Comparison of ENCODE assay signal across 8 cellular contexts in genomic region chr3:177195242-177195940, GRCh38. TPM values are rescaled to one million over a fixed set of nuclear protein-coding genes. Genes with fewer than 3 reads are reported as not detected.
DNase-seq lines count a peak whose midpoint lies in the region; ATAC-seq and TF ChIP-seq lines count a peak whose summit lies in the region.

No MANE protein-coding gene starts in this region.

- H3K9me3 ChIP-seq in PC-9 (ENCODE audit: insufficient read depth, low read depth) (no peaks in the 10 kb centered on the region), mesenchymal stem cell (ENCODE audit: control insufficient read depth, low read length) (no peaks in the 10 kb centered on the region), upper lobe of left lung (no peaks in the 10 kb centered on the region)

- H3K9ac ChIP-seq in mesenchymal stem cell (ENCODE audit: low read length) = peak overlapping the region; percentile 93

- H3K79me1 ChIP-seq in mesenchymal stem cell (replicated peaks; ENCODE audit: low read length, poor library complexity, severe bottlenecking) = no peaks in the 10 kb centered on the region

- no peak overlapping the region for H2BK120ac ChIP-seq in mesenchymal stem cell (ENCODE audit: low read depth, low read length)

- peak; percentile 22 to 32 for DNase-seq in stimulated activated CD4-positive, alpha-beta T cell treated with anti-CD3 and anti-CD28 coated beads, Interleukin-2, amount 100 ng/mL, for 24 hours
- DNase-seq in stimulated activated CD4-positive, alpha-beta T cell treated with anti-CD3 and anti-CD28 coated beads, Interleukin-2, amount 100 ng/mL, for 48 hours = no peak
- DNase-seq in PC-9 (peak; percentile 15 to 50), cerebellar cortex (ENCODE audit: low spot score) (peak; percentile 49), mesenchymal stem cell (peak; percentile 22), upper lobe of left lung (peak in 1 of 2 donors; percentile 55)

- H2AK5ac ChIP-seq in mesenchymal stem cell (ENCODE audit: low read length, severe bottlenecking) = no peak overlapping the region

- no TSS peak for BruUV-seq in PC-9 (replicated peaks; lab: Mats Ljungman, UMichigan)

- H3K36me3 ChIP-seq in PC-9 (ENCODE audit: low read depth) (peaks cover 35% of the 10 kb centered on the region), mesenchymal stem cell (ENCODE audit: control insufficient read depth in 1 of 2, insufficient read depth in 2 of 2, low read depth in 1 of 2, low read length in 2 of 2) (no peaks in the 10 kb centered on the region), upper lobe of left lung (no peaks in the 10 kb centered on the region)

- CTCF ChIA-PET in PC-9 (lab: Charles Lee) = no interaction called here

- 4% methylated on average over 3 of the region's 8 CpGs for WGBS in mesenchymal stem cell
- 2 to 4% methylated on average over 8 of the region's 8 CpGs for whole genome bisulfite sequencing in upper lobe of left lung, 2 donors

- POLR2A ChIA-PET in PC-9 (lab: Charles Lee; ENCODE audit: unreplicated experiment) = interaction anchor here (0.6 to 1.8 kb wide), 3 partner anchors 142 to 164 kb away, joined by 3 to 16 read pairs (median 9); no protein-coding TSS in a partner anchor

- no peak for TF ChIP-seq EP300 in upper lobe of left lung (IDR thresholded peaks at IDR 0.05)

- H2AFZ ChIP-seq in PC-9 (peak overlapping the region; percentile 74; the same call in 1 of the 2 replicates), mesenchymal stem cell (ENCODE audit: low read depth, low read length) (no peak overlapping the region)

- peak overlapping the region; percentile 97 for H3K27ac ChIP-seq in PC-9
- H3K27ac ChIP-seq in mesenchymal stem cell (ENCODE audit: low read length, poor library complexity, severe bottlenecking) = peak overlapping the region; percentile 93
- peak overlapping the region; percentile 93 to 100 (median 99) for H3K27ac ChIP-seq in upper lobe of left lung

- peaks cover 64% of the 10 kb centered on the region for H3K79me2 ChIP-seq in PC-9 (ENCODE audit: low read depth)

- H4K8ac ChIP-seq in mesenchymal stem cell (ENCODE audit: low read length) = no peak overlapping the region

- ATAC-seq in upper lobe of left lung (ENCODE audit: low FRiP score in 2 of 2) (no peak), GM21619 (IDR thresholded peaks at IDR 0.05; ENCODE audit: unreplicated experiment) (no peak), HG03442 (IDR thresholded peaks at IDR 0.05; ENCODE audit: unreplicated experiment) (no peak)

- H3K18ac ChIP-seq in mesenchymal stem cell (ENCODE audit: low read depth in 1 of 2, low read length in 2 of 2) = peak overlapping the region in 1 of 2 experiments; percentile 70

- intact Hi-C loops in PC-9 (cut with micrococcal nuclease; ENCODE audit: unreplicated experiment) = loop anchor here (2.0 to 10.0 kb wide), 5 partner anchors 49 to 959 kb away; no protein-coding TSS in a partner anchor

- H4K91ac ChIP-seq in mesenchymal stem cell (ENCODE audit: low read length) = no peak overlapping the region

- H3K9me2 ChIP-seq in PC-9 (ENCODE audit: insufficient read depth) = no peaks in the 10 kb centered on the region

- H3K4ac ChIP-seq in mesenchymal stem cell (ENCODE audit: low read depth in 1 of 2, low read length in 2 of 2) = no peak overlapping the region

- no peak for TF ChIP-seq POLR2A in upper lobe of left lung (IDR thresholded peaks at IDR 0.05)

- no peak overlapping the region for H2BK12ac ChIP-seq in mesenchymal stem cell (ENCODE audit: low read length in 2 of 2)

- H3K27me3 ChIP-seq in PC-9 (ENCODE audit: insufficient read depth, low read depth) (no peaks in the 10 kb centered on the region), mesenchymal stem cell (ENCODE audit: control insufficient read depth in 1 of 2, insufficient read depth in 1 of 2, low read length in 2 of 2) (no peaks in the 10 kb centered on the region), upper lobe of left lung (no peaks in the 10 kb centered on the region)

- H2BK15ac ChIP-seq in mesenchymal stem cell (ENCODE audit: low read depth, poor library complexity, severe bottlenecking) = no peak overlapping the region

- no peak overlapping the region for H2BK5ac ChIP-seq in mesenchymal stem cell (ENCODE audit: low read depth, low read length, poor library complexity, severe bottlenecking)

- peaks cover 40% of the 10 kb centered on the region; the same call in 1 of the 2 replicates for H3F3A ChIP-seq in PC-9 (ENCODE audit: insufficient read depth, low read depth)

- peak overlapping the region; percentile 82 for H3K4me3 ChIP-seq in PC-9
- peak overlapping the region in 1 of 2 experiments; percentile 82 for H3K4me3 ChIP-seq in mesenchymal stem cell (ENCODE audit: insufficient read depth in 1 of 2, low read depth in 1 of 2, low read length in 2 of 2)
- peak overlapping the region; percentile 76 to 91 (median 85) for H3K4me3 ChIP-seq in upper lobe of left lung

- H3K4me1 ChIP-seq in PC-9 (replicated peaks; ENCODE audit: insufficient read depth) = peaks cover 50% of the 10 kb centered on the region
- H3K4me1 ChIP-seq in mesenchymal stem cell (ENCODE audit: control insufficient read depth, insufficient read depth, low read depth, low read length) = peaks cover 4% of the 10 kb centered on the region
- peaks cover 31 to 51% (median 41%) of the 10 kb centered on the region in 4 donors for H3K4me1 ChIP-seq in upper lobe of left lung

- peak overlapping the region; percentile 85 for H3K4me2 ChIP-seq in PC-9
- H3K4me2 ChIP-seq in mesenchymal stem cell (ENCODE audit: low read length, poor library complexity, severe bottlenecking) = peak overlapping the region; percentile 86

- no peak overlapping the region for H3K23ac ChIP-seq in mesenchymal stem cell (ENCODE audit: low read length in 2 of 2)

- no peak for TF ChIP-seq CTCF in PC-9 (conservative IDR thresholded peaks at IDR 0.05)
- TF ChIP-seq CTCF in upper lobe of left lung (IDR thresholded peaks at IDR 0.05) = no peak

- peaks cover 15% of the 10 kb centered on the region for H4K20me1 ChIP-seq in PC-9 (ENCODE audit: insufficient read depth)

- no peak overlapping the region for H3K14ac ChIP-seq in mesenchymal stem cell (ENCODE audit: low read length in 2 of 2)

RNA-seq across cellular contexts. Expression of gene TBL1XR1, which starts 1.9 kb away (rescaled TPM):
- total RNA-seq in PC-9 (2021) = 232 and 243 TPM in 2 replicates
- polyA plus RNA-seq in mesenchymal stem cell (2013, experiment 1 of 2) = 26.7 TPM
- polyA plus RNA-seq in mesenchymal stem cell (2013, experiment 2 of 2) = 27.8 TPM
- total RNA-seq in upper lobe of left lung = 100 to 1,000 TPM in 3 of 6 donors, 10 to 100 TPM in 3; 46.1 to 156 (median 86.6) TPM

Comparison
In these comparisons a context has a peak if more than half of its experiments do, and no peak if none do; other contexts are left out.
1. DNase-seq: peak in stimulated activated CD4-positive, alpha-beta T cell treated with anti-CD3 and anti-CD28 coated beads, Interleukin-2, amount 100 ng/mL, for 24 hours (2 of 2), PC-9 (2 of 2), cerebellar cortex (single experiment) and mesenchymal stem cell (single experiment); none in stimulated activated CD4-positive, alpha-beta T cell treated with anti-CD3 and anti-CD28 coated beads, Interleukin-2, amount 100 ng/mL, for 48 hours (0 of 2).
2. Peak in every context shown above with its lines, with median percentiles within 50 percentile points of each other: H3K27ac ChIP-seq.